ENCODE assay signal across 1 cellular context in genomic region chr15:70096975-70097336, GRCh38.
TF ChIP-seq lines count a peak whose summit lies in the region.

No MANE protein-coding gene starts in this region.

TF ChIP-seq in H1, 55 proteins besides CTCF, POLR2A, EP300 and RAD21:
- TF ChIP-seq ATF2 (IDR thresholded peaks at IDR 0.05; ENCODE audit: low read length) (no peak), RBBP5 (IDR thresholded peaks at IDR 0.05; ENCODE audit: borderline replicate concordance, low read depth, low read length) (no peak), CBX8 (IDR thresholded peaks at IDR 0.05; ENCODE audit: borderline replicate concordance, low read depth, low read length) (no peak), BCL11A (IDR thresholded peaks at IDR 0.05; ENCODE audit: low read depth in 2 of 2, low read length in 2 of 2) (no peak), YY1 (IDR thresholded peaks at IDR 0.05; ENCODE audit: low read depth, low read length) (no peak), SP2 (IDR thresholded peaks at IDR 0.05; ENCODE audit: low read length) (no peak)
